Comparison of ENCODE assay signal across 8 cellular contexts in the genomic region with DNA sequence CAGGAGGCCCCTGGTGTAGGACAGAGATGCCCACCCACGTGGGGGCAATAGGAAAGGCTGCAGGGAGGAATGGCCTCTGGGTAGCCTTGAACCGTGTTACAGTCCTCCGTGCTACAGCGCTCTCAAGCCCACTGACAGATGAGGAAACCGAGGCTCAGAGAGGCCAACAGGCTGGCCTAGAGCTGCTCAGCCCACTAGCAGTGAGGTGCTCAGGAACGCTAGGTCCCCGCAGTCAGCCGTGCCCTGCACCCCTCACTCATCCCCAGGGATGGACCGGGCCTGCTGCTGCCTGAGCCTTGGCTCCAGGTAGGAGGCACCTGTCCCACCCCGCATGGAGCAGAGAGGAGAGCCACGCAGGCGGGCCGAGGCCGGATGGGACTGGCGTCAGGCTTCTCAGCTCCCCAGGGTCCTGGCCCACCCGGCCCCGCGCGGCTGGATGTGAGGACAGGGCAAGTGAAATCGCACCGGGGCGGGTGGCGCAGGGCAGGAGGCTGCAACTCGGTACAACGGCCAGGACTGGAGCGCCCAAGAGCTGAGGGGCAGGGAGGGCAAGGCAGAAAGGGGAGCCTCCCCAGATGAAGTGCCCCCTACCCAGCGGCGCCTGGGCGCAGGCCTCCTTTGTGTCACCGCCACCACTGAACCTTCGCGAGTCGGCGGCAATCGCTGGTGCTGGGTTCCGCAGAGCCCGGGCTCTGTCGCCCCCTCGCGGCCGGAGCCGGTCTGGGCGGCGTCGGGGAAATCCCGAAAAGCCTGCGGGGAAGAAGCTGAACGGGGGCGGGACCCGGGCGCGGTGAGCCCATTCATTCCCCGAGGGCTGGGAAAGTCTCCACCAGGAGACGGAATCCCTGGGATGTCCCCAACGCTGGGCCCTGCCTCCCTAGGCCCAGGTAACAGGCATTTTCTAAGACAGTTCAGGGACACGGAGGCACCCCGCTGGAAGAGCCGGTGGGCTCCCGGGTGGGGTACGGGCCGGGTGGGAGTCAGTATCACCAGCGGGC. TPM values are rescaled to one million over a fixed set of nuclear protein-coding genes. Genes with fewer than 3 reads are reported as not detected.
DNase-seq lines count a peak whose midpoint lies in the region; ATAC-seq lines count a peak whose summit lies in the region.

No MANE protein-coding gene starts in this region.

- no peaks in the 10 kb centered on the region for H3K36me3 Mint-ChIP-seq in memory B cell

- H3K27me3 Mint-ChIP-seq in memory B cell: no peaks in the 10 kb centered on the region

- peak overlapping the region; percentile 67 for H3K4me3 Mint-ChIP-seq in memory B cell

- H3K9me3 Mint-ChIP-seq in memory B cell: no peaks in the 10 kb centered on the region

- DNase-seq in COLO829 (ENCODE audit: low spot score) (peak; percentile 88), NCI-H69 (lab: John Stamatoyannopoulos, UW) (peak; percentile 89), dermis blood vessel endothelial cell (peak; percentile 79), memory B cell (ENCODE audit: low spot score in 2 of 2) (peak; percentile 95 to 98)
- DNase-seq in activated CD4-positive, alpha-beta T cell treated with anti-CD3 and anti-CD28 coated beads, Interleukin-2, amount 50 U/mL, for 4 hours: peak; percentile 78 to 83
- DNase-seq in stimulated activated CD8-positive, alpha-beta memory T cell treated with anti-CD3 and anti-CD28 coated beads, Interleukin-15, amount 100 ng/mL, for 4 hours (ENCODE audit: low read depth in 2 of 2): peak; percentile 58 to 60

- ATAC-seq in HG02642 (IDR thresholded peaks at IDR 0.05; ENCODE audit: poor library complexity, unreplicated experiment) (peak; percentile 47), memory B cell (ENCODE audit: low read depth) (peak; percentile 88), HG02885 (IDR thresholded peaks at IDR 0.05; ENCODE audit: poor library complexity, unreplicated experiment) (no peak)

- H3K27ac Mint-ChIP-seq in memory B cell: no peak overlapping the region

- peaks cover 32% of the 10 kb centered on the region for H3K4me1 Mint-ChIP-seq in memory B cell

RNA-seq across cellular contexts. Expression of a gene that starts 8.4 kb away (rescaled TPM):
- 4.7 and 6.0 TPM in 2 replicates for total RNA-seq in dermis blood vessel endothelial cell

RNA-seq across cellular contexts. Expression of a gene that starts 10.5 kb away (rescaled TPM):
- total RNA-seq in dermis blood vessel endothelial cell: 0.68 and 1.3 TPM in 2 replicates

RNA-seq across cellular contexts. Expression of a gene that starts 44.9 kb away (rescaled TPM):
- total RNA-seq in dermis blood vessel endothelial cell: 153 and 274 TPM in 2 replicates
